ENCODE assay signal across 2 cellular contexts in the genomic region with DNA sequence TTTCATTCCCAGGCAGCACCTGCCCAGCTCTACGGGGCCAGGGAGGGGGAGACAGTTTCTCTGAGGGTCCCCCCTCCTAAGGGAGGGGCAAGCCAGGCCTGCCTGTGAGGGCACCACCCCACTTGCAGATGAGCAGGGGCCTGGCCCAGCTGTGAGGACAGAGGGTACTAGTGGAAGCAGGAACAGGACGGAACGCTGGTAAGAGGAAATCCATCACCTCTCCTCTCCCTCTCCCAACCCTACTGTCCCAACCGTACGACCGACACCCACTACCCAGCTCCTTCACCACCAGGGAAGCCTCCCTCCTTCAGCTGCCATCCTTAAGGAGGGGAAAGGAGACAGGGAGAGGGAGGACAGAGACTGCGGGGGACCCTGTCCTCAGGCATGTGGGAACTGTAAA.
TF ChIP-seq lines count a peak whose summit lies in the region.

No MANE protein-coding gene starts in this region.

TF ChIP-seq in HepG2, 621 proteins besides CTCF, POLR2A, EP300 and RAD21:
- no peak for TF ChIP-seq RFXAP (CRISPR knock-in tag; IDR thresholded peaks at IDR 0.05; ENCODE audit: borderline replicate concordance)
- TF ChIP-seq, protein P1, sequence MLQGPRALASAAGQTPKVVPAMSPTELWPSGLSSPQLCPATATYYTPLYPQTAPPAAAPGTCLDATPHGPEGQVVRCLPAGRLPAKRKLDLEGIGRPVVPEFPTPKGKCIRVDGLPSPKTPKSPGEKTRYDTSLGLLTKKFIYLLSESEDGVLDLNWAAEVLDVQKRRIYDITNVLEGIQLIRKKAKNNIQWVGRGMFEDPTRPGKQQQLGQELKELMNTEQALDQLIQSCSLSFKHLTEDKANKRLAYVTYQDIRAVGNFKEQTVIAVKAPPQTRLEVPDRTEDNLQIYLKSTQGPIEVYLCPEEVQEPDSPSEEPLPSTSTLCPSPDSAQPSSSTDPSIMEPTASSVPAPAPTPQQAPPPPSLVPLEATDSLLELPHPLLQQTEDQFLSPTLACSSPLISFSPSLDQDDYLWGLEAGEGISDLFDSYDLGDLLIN (CRISPR knock-in tag; IDR thresholded peaks at IDR 0.05; ENCODE audit: borderline replicate concordance), result no peak
- no peak for TF ChIP-seq ZBTB3 (CRISPR knock-in tag; IDR thresholded peaks at IDR 0.05; ENCODE audit: borderline replicate concordance, low read depth)
- 0 out of 2 replicates have a peak, but pooled peaks have one; percentile 23 for TF ChIP-seq ZFX (CRISPR knock-in tag; IDR thresholded peaks at IDR 0.05; ENCODE audit: low read depth)
- no peak for TF ChIP-seq ZMYM3 (CRISPR knock-in tag; IDR thresholded peaks at IDR 0.05)
- no peak for TF ChIP-seq NFATC3 (CRISPR knock-in tag; IDR thresholded peaks at IDR 0.05)
- TF ChIP-seq ZNF570 (CRISPR knock-in tag; IDR thresholded peaks at IDR 0.05; ENCODE audit: borderline replicate concordance), result no peak

TF ChIP-seq in HEK293, 187 proteins besides CTCF, POLR2A, EP300 and RAD21:
- peak; percentile 54 for TF ChIP-seq ZNF600 (tag by site-specific recombination; IDR thresholded peaks at IDR 0.05)
- no peak for TF ChIP-seq ZIC2 (tag by site-specific recombination; IDR thresholded peaks at IDR 0.05)
